ENCODE assay signal across 8 cellular contexts in the genomic region with DNA sequence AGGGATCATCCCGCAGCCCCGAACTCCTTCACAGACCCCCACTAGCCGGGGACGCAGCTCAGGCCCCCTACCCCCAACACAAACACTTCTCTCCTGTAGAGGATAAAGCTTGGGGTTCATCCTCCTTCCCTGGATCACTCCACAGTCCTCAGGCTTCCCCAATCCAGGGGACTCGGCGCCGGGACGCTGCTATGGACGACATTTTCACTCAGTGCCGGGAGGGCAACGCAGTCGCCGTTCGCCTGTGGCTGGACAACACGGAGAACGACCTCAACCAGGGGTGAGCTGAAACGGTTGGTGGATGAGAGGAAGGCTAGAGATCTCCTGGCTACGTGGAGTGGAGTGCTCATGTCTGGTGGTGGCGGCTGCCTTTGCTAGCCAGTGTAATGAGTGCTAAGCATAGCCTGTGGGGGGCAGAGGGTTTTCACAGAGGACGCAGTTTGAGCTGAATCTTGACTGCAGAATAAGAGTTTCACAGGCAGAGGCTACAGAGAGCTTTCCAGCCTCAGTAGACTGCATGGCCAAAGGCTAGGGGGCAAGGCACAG. TPM values are rescaled to one million over a fixed set of nuclear protein-coding genes. Genes with fewer than 3 reads are reported as not detected.
DNase-seq lines count a peak whose midpoint lies in the region; ATAC-seq, FAIRE-seq and TF ChIP-seq lines count a peak whose summit lies in the region.

No MANE protein-coding gene starts in this region.

- FAIRE-seq in K562 (lab: Jason Lieb, UNC): peak; percentile 70

- H3K9me1 ChIP-seq in K562 (ENCODE audit: control insufficient read depth, insufficient read depth, low read length): peaks cover 10% of the 10 kb centered on the region

- ATAC-seq in GM21529 (IDR thresholded peaks at IDR 0.05; ENCODE audit: unreplicated experiment) (peak; percentile 46), K562 (peak; percentile 82)

- peak; percentile 5 for DNase-seq in GF-D8 (lab: John Stamatoyannopoulos, UW)
- peak; percentile 29 for DNase-seq in T-helper 22 cell (ENCODE audit: low read depth)
- DNase-seq in K562 (ENCODE audit: extremely low read depth in 1 of 4, low spot score in 3 of 4): peak; percentile 29 to 81 (median 59)
- DNase-seq in skeletal muscle cell (ENCODE audit: low read depth): peak; percentile 26
- DNase-seq in NCI-H128 (lab: John Stamatoyannopoulos, UW; ENCODE audit: unreplicated experiment): no peak

- TF ChIP-seq EP300 in K562 (IDR thresholded peaks at IDR 0.05; ENCODE audit: low read length): no peak

- peak overlapping the region; percentile 97 for H3K4me2 ChIP-seq in K562 (ENCODE audit: insufficient read depth, low read length)

- peaks cover 84% of the 10 kb centered on the region for H3K79me2 ChIP-seq in K562 (ENCODE audit: control insufficient read depth, insufficient read depth, low read length)

- H3K27me3 ChIP-seq in HUES64 (ENCODE audit: insufficient read depth, low read length) (no peaks in the 10 kb centered on the region), K562 (ENCODE audit: control insufficient read depth in 2 of 2, insufficient read depth in 2 of 2, low read length in 2 of 2) (no peaks in the 10 kb centered on the region)

- POLR2A ChIA-PET in K562 (lab: Yijun Ruan, JAX): interaction anchor here (0.6 to 2.5 kb wide), 12 partner anchors 10 to 143 kb away, joined by 3 to 17 read pairs (median 3); a partner anchor contains a TSS

- under 1% methylated on average over 20 of the region's 20 CpGs for WGBS in HUES64
- under 1% methylated on average over 20 of the region's 20 CpGs for WGBS in K562 (ENCODE audit: insufficient coverage, low coverage, missing lambda C conversion rate)

- H3K4me1 ChIP-seq in HUES64 (ENCODE audit: insufficient read depth, low read length) (peaks cover 31% of the 10 kb centered on the region), K562 (replicated peaks in 1 of 2; ENCODE audit: control insufficient read depth in 2 of 2, insufficient read depth in 2 of 2, low read length in 2 of 2) (peaks cover 31 to 32% of the 10 kb centered on the region in 2 experiments)

- TF ChIP-seq POLR2A in K562 (conservative IDR thresholded peaks at IDR 0.05): no peak

- peak; percentile 42 to 69 (median 53); a peak in 5 of 6 replicates for TF ChIP-seq CTCF in K562 (IDR thresholded peaks at IDR 0.05 in 2 of 3, conservative IDR thresholded peaks at IDR 0.05 in 1 of 3; ENCODE audit: insufficient read depth in 2 of 3, low read depth in 1 of 3, low read length in 3 of 3)

- H3K9ac ChIP-seq in HUES64 (ENCODE audit: low read depth, low read length) (peak overlapping the region; percentile 88), K562 (ENCODE audit: insufficient read depth in 1 of 2, low read depth in 2 of 2, low read length in 2 of 2) (peak overlapping the region; percentile 92 to 100)

- in situ Hi-C loops in K562 (cut with MboI): no loop called here

- H3K36me3 ChIP-seq in HUES64 (ENCODE audit: insufficient read depth, low read length) (peaks cover 46% of the 10 kb centered on the region), K562 (ENCODE audit: control insufficient read depth, insufficient read depth, low read length) (peaks cover 62% of the 10 kb centered on the region)

- H3K27ac ChIP-seq in HUES64 (ENCODE audit: low read depth, low read length) (peak overlapping the region; percentile 84), K562 (ENCODE audit: extremely low read depth, low read depth, low read length) (peak overlapping the region; percentile 87)

- peak; percentile 52 to 59 for TF ChIP-seq RAD21 in K562 (CRISPR knock-in tag; conservative IDR thresholded peaks at IDR 0.05 in 1 of 2, IDR thresholded peaks at IDR 0.05 in 1 of 2)

- intact Hi-C loops in K562 (cut with micrococcal nuclease): loop anchor here (1.0 to 5.0 kb wide), 3 partner anchors 34 to 73 kb away; no protein-coding TSS in a partner anchor

- H3K4me3 ChIP-seq in HUES64 (ENCODE audit: low read length) (peak overlapping the region; percentile 81), K562 (peak overlapping the region; percentile 95), iPS-11a (ENCODE audit: low read depth, low read length) (peak overlapping the region; percentile 78), skeletal muscle cell (ENCODE audit: low read depth, low read length) (peak overlapping the region; percentile 92)

- peak overlapping the region; percentile 77 for H2AFZ ChIP-seq in K562 (ENCODE audit: low read depth, low read length)

- no TSS peak for BruUV-seq in K562 (replicated peaks; lab: Mats Ljungman, UMichigan)

- no peaks in the 10 kb centered on the region for H3K9me3 ChIP-seq in HUES64 (ENCODE audit: insufficient read depth, low read depth, low read length)
- H3K9me3 ChIP-seq in K562 (replicated peaks; ENCODE audit: control insufficient read depth, insufficient read depth, low read depth, low read length): no peaks in the 10 kb centered on the region

- CTCF ChIA-PET in K562 (lab: Yijun Ruan, JAX; ENCODE audit: low intra/inter-chr PET ratio): interaction anchor here (2.5 kb wide), 1 partner anchor 73 kb away, joined by 11 read pairs; no protein-coding TSS in a partner anchor

- no peaks in the 10 kb centered on the region for H4K20me1 ChIP-seq in K562 (replicated peaks; ENCODE audit: control insufficient read depth, insufficient read depth, low read length)

RNA-seq across cellular contexts. Expression of a gene that starts 0.6 kb away (rescaled TPM):
- 79.5 TPM for polyA plus RNA-seq in HUES64 (2013, experiment 1 of 2)
- polyA plus RNA-seq in HUES64 (2013, experiment 2 of 2): 86.9 TPM
- total RNA-seq in K562 (2011; cell fraction: chromatin; rRNA removed; ENCODE audit: low replicate concordance): 143 and 177 TPM in 2 replicates
- total RNA-seq in K562 (2011; cell fraction: nucleolus; rRNA removed): 86.9 and 104 TPM in 2 replicates
- 98.0 and 109 TPM in 2 replicates for total RNA-seq in K562 (2011; cell fraction: nucleoplasm; rRNA removed)
- total RNA-seq in K562 (2014; rRNA removed) (43.3 and 54.7 TPM in 2 replicates), K562 (2014; rRNA removed; fragmentation: Illumina TruSeq; extraction: Trizol) (47.0 and 50.4 TPM in 2 replicates), K562 (2015; rRNA removed; fragmentation: Illumina TruSeq; extraction: Trizol) (57.3 and 59.0 TPM in 2 replicates), K562 (2021) (57.9 and 58.9 TPM in 2 replicates)
- polyA plus RNA-seq in K562 (2011; rRNA removed) (95.9 and 108 TPM in 2 replicates), K562 (2014; fragmentation: Illumina TruSeq; extraction: Trizol) (83.6 and 86.9 TPM in 2 replicates), K562 (2014; fragmentation: Nextera tagmentation; extraction: Ambion mirVana) (10 to 100 TPM; 49.3 to 85.1 TPM), K562 (2014; rRNA removed) (54.5 and 57.3 TPM in 2 replicates)
- polyA plus RNA-seq in K562 (2011; cell fraction: cytosol; rRNA removed): 106 and 115 TPM in 2 replicates
- 190 and 247 TPM in 2 replicates for polyA plus RNA-seq in K562 (2011; cell fraction: nucleus; rRNA removed)
- polyA plus RNA-seq in K562 (2012): 56.9 and 91.3 TPM in 2 replicates
- polyA minus RNA-seq in K562 (2011; rRNA and poly(A)+ RNA removed): 81.2 and 84.6 TPM in 2 replicates
- 31.6 and 38.1 TPM in 2 replicates for polyA minus RNA-seq in K562 (2011; cell fraction: cytosol; rRNA and poly(A)+ RNA removed)
- 49.8 and 82.9 TPM in 2 replicates for polyA minus RNA-seq in K562 (2011; cell fraction: nucleus; rRNA and poly(A)+ RNA removed)

RNA-seq across cellular contexts. Expression of a gene that starts 0.7 kb away (rescaled TPM):
- 9.0 TPM for polyA plus RNA-seq in HUES64 (2013, experiment 1 of 2)
- 9.4 TPM for polyA plus RNA-seq in HUES64 (2013, experiment 2 of 2)
- total RNA-seq in K562 (2011; cell fraction: chromatin; rRNA removed; ENCODE audit: low replicate concordance): 45.2 and 53.8 TPM in 2 replicates
- total RNA-seq in K562 (2011; cell fraction: nucleolus; rRNA removed): 28.2 and 28.5 TPM in 2 replicates
- total RNA-seq in K562 (2011; cell fraction: nucleoplasm; rRNA removed): 33.8 and 40.3 TPM in 2 replicates
- total RNA-seq in K562 (2014; rRNA removed) (27.9 and 47.5 TPM in 2 replicates), K562 (2014; rRNA removed; fragmentation: Illumina TruSeq; extraction: Trizol) (33.5 and 37.0 TPM in 2 replicates), K562 (2015; rRNA removed; fragmentation: Illumina TruSeq; extraction: Trizol) (31.5 and 32.6 TPM in 2 replicates), K562 (2021) (41.0 and 47.2 TPM in 2 replicates)
- polyA plus RNA-seq in K562 (2011; rRNA removed) (28.1 and 29.8 TPM in 2 replicates), K562 (2014; fragmentation: Illumina TruSeq; extraction: Trizol) (34.6 and 47.3 TPM in 2 replicates), K562 (2014; fragmentation: Nextera tagmentation; extraction: Ambion mirVana) (10 to 100 TPM in 1 of 2 experiments, 1 to 10 TPM in 1; 5.7 to 11.4 TPM), K562 (2014; rRNA removed) (26.1 and 33.4 TPM in 2 replicates)
- polyA plus RNA-seq in K562 (2011; cell fraction: cytosol; rRNA removed): 10.9 and 15.1 TPM in 2 replicates
- polyA plus RNA-seq in K562 (2011; cell fraction: nucleus; rRNA removed): 30.2 and 30.7 TPM in 2 replicates
- 22.8 and 24.8 TPM in 2 replicates for polyA plus RNA-seq in K562 (2012)
- polyA minus RNA-seq in K562 (2011; rRNA and poly(A)+ RNA removed): 19.2 and 20.6 TPM in 2 replicates
- polyA minus RNA-seq in K562 (2011; cell fraction: cytosol; rRNA and poly(A)+ RNA removed): 8.9 and 17.8 TPM in 2 replicates
- 29.8 and 39.9 TPM in 2 replicates for polyA minus RNA-seq in K562 (2011; cell fraction: nucleus; rRNA and poly(A)+ RNA removed)

RNA-seq across cellular contexts. Expression of a gene that starts 7.9 kb away (rescaled TPM):
- 201 TPM for polyA plus RNA-seq in HUES64 (2013, experiment 1 of 2)
- 239 TPM for polyA plus RNA-seq in HUES64 (2013, experiment 2 of 2)
- 41.3 and 76.7 TPM in 2 replicates for total RNA-seq in K562 (2011; cell fraction: chromatin; rRNA removed; ENCODE audit: low replicate concordance)
- 44.1 and 46.0 TPM in 2 replicates for total RNA-seq in K562 (2011; cell fraction: nucleolus; rRNA removed)
- 51.3 and 101 TPM in 2 replicates for total RNA-seq in K562 (2011; cell fraction: nucleoplasm; rRNA removed)
- 131 and 181 TPM in 2 replicates for total RNA-seq in K562 (2014; rRNA removed)
- total RNA-seq in K562 (2014; rRNA removed; fragmentation: Illumina TruSeq; extraction: Trizol): 78.6 and 96.2 TPM in 2 replicates
- 89.5 and 105 TPM in 2 replicates for total RNA-seq in K562 (2015; rRNA removed; fragmentation: Illumina TruSeq; extraction: Trizol)
- total RNA-seq in K562 (2021): 153 and 154 TPM in 2 replicates
- polyA plus RNA-seq in K562 (2011; rRNA removed): 166 and 197 TPM in 2 replicates
- 173 and 272 TPM in 2 replicates for polyA plus RNA-seq in K562 (2011; cell fraction: cytosol; rRNA removed)
- 214 and 295 TPM in 2 replicates for polyA plus RNA-seq in K562 (2011; cell fraction: nucleus; rRNA removed)
- 232 and 237 TPM in 2 replicates for polyA plus RNA-seq in K562 (2012)
- 120 and 148 TPM in 2 replicates for polyA plus RNA-seq in K562 (2014; fragmentation: Illumina TruSeq; extraction: Trizol)
- 10 to 100 TPM; 19.5 to 28.2 TPM for polyA plus RNA-seq in K562 (2014; fragmentation: Nextera tagmentation; extraction: Ambion mirVana)
- 121 and 186 TPM in 2 replicates for polyA plus RNA-seq in K562 (2014; rRNA removed)
- polyA minus RNA-seq in K562 (2011; rRNA and poly(A)+ RNA removed): 36.3 and 56.6 TPM in 2 replicates
- polyA minus RNA-seq in K562 (2011; cell fraction: cytosol; rRNA and poly(A)+ RNA removed): 49.1 and 55.1 TPM in 2 replicates
- 25.6 and 30.0 TPM in 2 replicates for polyA minus RNA-seq in K562 (2011; cell fraction: nucleus; rRNA and poly(A)+ RNA removed)

RNA-seq across cellular contexts. Expression of a gene that starts 15.1 kb away (rescaled TPM):
- polyA plus RNA-seq in HUES64 (2013, experiment 1 of 2): 23.6 TPM
- 32.1 TPM for polyA plus RNA-seq in HUES64 (2013, experiment 2 of 2)
- total RNA-seq in K562 (2011; cell fraction: chromatin; rRNA removed; ENCODE audit: low replicate concordance): 85.5 and 108 TPM in 2 replicates
- total RNA-seq in K562 (2011; cell fraction: nucleolus; rRNA removed): 98.2 and 104 TPM in 2 replicates
- 118 and 162 TPM in 2 replicates for total RNA-seq in K562 (2011; cell fraction: nucleoplasm; rRNA removed)
- total RNA-seq in K562 (2014; rRNA removed) (11.9 and 16.6 TPM in 2 replicates), K562 (2014; rRNA removed; fragmentation: Illumina TruSeq; extraction: Trizol) (7.5 TPM in 2 replicates), K562 (2015; rRNA removed; fragmentation: Illumina TruSeq; extraction: Trizol) (15.0 and 16.3 TPM in 2 replicates), K562 (2021) (45.5 and 50.2 TPM in 2 replicates)
- polyA plus RNA-seq in K562 (2011; rRNA removed) (29.4 and 54.6 TPM in 2 replicates), K562 (2014; fragmentation: Illumina TruSeq; extraction: Trizol) (59.9 and 75.8 TPM in 2 replicates), K562 (2014; fragmentation: Nextera tagmentation; extraction: Ambion mirVana) (10 to 100 TPM in 1 of 2 experiments, 1 to 10 TPM in 1; 9.4 to 15.7 TPM), K562 (2014; rRNA removed) (25.8 and 38.7 TPM in 2 replicates)
- polyA plus RNA-seq in K562 (2011; cell fraction: cytosol; rRNA removed): 35.7 and 56.0 TPM in 2 replicates
- polyA plus RNA-seq in K562 (2011; cell fraction: nucleus; rRNA removed): 88.3 and 109 TPM in 2 replicates
- 62.0 and 173 TPM in 2 replicates for polyA plus RNA-seq in K562 (2012)
- polyA minus RNA-seq in K562 (2011; rRNA and poly(A)+ RNA removed): 27.0 and 40.7 TPM in 2 replicates
- polyA minus RNA-seq in K562 (2011; cell fraction: cytosol; rRNA and poly(A)+ RNA removed): 42.1 and 45.9 TPM in 2 replicates
- polyA minus RNA-seq in K562 (2011; cell fraction: nucleus; rRNA and poly(A)+ RNA removed): 22.3 and 26.4 TPM in 2 replicates

RNA-seq across cellular contexts. Expression of a gene that starts 51.5 kb away (rescaled TPM):
- 11.9 TPM for polyA plus RNA-seq in HUES64 (2013, experiment 1 of 2)
- 14.3 TPM for polyA plus RNA-seq in HUES64 (2013, experiment 2 of 2)
- total RNA-seq in K562 (2011; cell fraction: chromatin; rRNA removed; ENCODE audit: low replicate concordance): 0.79 and 2.3 TPM in 2 replicates
- 1.4 and 1.5 TPM in 2 replicates for total RNA-seq in K562 (2011; cell fraction: nucleolus; rRNA removed)
- total RNA-seq in K562 (2011; cell fraction: nucleoplasm; rRNA removed): 0.81 and 0.92 TPM in 2 replicates
- total RNA-seq in K562 (2014; rRNA removed): 0.09 and 0.20 TPM in 2 replicates
- total RNA-seq in K562 (2014; rRNA removed; fragmentation: Illumina TruSeq; extraction: Trizol): 0.04 and 0.06 TPM in 2 replicates
- total RNA-seq in K562 (2015; rRNA removed; fragmentation: Illumina TruSeq; extraction: Trizol): 0.14 and 0.19 TPM in 2 replicates
- 0.45 and 0.49 TPM in 2 replicates for total RNA-seq in K562 (2021)
- polyA plus RNA-seq in K562 (2011; rRNA removed): 0.08 and 0.23 TPM in 2 replicates
- 0.12 and 0.16 TPM in 2 replicates for polyA plus RNA-seq in K562 (2011; cell fraction: cytosol; rRNA removed)
- 0.74 and 1.4 TPM in 2 replicates for polyA plus RNA-seq in K562 (2011; cell fraction: nucleus; rRNA removed)
- polyA plus RNA-seq in K562 (2012): 0.27 and 0.53 TPM in 2 replicates
- 0.17 and 0.18 TPM in 2 replicates for polyA plus RNA-seq in K562 (2014; fragmentation: Illumina TruSeq; extraction: Trizol)
- not detected for polyA plus RNA-seq in K562 (2014; fragmentation: Nextera tagmentation; extraction: Ambion mirVana)
- under 0.01 and 0.19 TPM in 2 replicates for polyA plus RNA-seq in K562 (2014; rRNA removed)
- 0.18 and 0.21 TPM in 2 replicates for polyA minus RNA-seq in K562 (2011; rRNA and poly(A)+ RNA removed)
- 0.48 and 0.91 TPM in 2 replicates for polyA minus RNA-seq in K562 (2011; cell fraction: cytosol; rRNA and poly(A)+ RNA removed)
- 0.54 and 0.78 TPM in 2 replicates for polyA minus RNA-seq in K562 (2011; cell fraction: nucleus; rRNA and poly(A)+ RNA removed)
